8 cellular contexts compared by ENCODE assay signal in genomic region chr2:43228341-43228751, GRCh38. TPM values are rescaled to one million over a fixed set of nuclear protein-coding genes. Genes with fewer than 3 reads are reported as not detected.
A peak's percentile ranks its signal among the peaks of the same experiment; 100 is the strongest.
DNase-seq lines count a peak whose midpoint lies in the region; ATAC-seq, FAIRE-seq and TF ChIP-seq lines count a peak whose summit lies in the region.

No MANE protein-coding gene starts in this region.

- H2BK20ac ChIP-seq in H1 (ENCODE audit: low read length), result no peak overlapping the region

- H2AK5ac ChIP-seq in H1 (ENCODE audit: low read depth, low read length), result no peak overlapping the region

- peaks cover 8 to 9% of the 10 kb centered on the region in 2 experiments for H4K20me1 ChIP-seq in H1 (replicated peaks in 1 of 2; ENCODE audit: control insufficient read depth in 1 of 2, insufficient read depth in 2 of 2, low read length in 2 of 2)

- peaks cover 17 to 42% of the 10 kb centered on the region in 2 experiments for H3K79me2 ChIP-seq in H1 (ENCODE audit: control insufficient read depth in 1 of 2, insufficient read depth in 2 of 2, low read length in 2 of 2)

- no peak overlapping the region for H4K91ac ChIP-seq in H1 (replicated peaks; ENCODE audit: insufficient read length, low read length)

- H3K56ac ChIP-seq in H1 (replicated peaks; ENCODE audit: insufficient read length, low read depth, low read length), result no peak overlapping the region

- intact Hi-C loops in CD8-positive, alpha-beta T cell (cut with DNase I, micrococcal nuclease), result loop anchor here (1.0 to 5.0 kb wide), 5 partner anchors 8 to 400 kb away; no protein-coding TSS in a partner anchor
- intact Hi-C loops in pancreas (cut with DNase I), result loop anchor here in 1 of 3 donors (5.0 to 10.0 kb wide), 2 partner anchors 94 to 251 kb away; no protein-coding TSS in a partner anchor

- H3K36me3 ChIP-seq in CD8-positive, alpha-beta T cell (ENCODE audit: insufficient read depth, low read length), result peaks cover 23% of the 10 kb centered on the region
- peaks cover 2 to 22% (median 14%) of the 10 kb centered on the region in 4 experiments; a peak in 6 of 8 replicates for H3K36me3 ChIP-seq in H1 (ENCODE audit: control insufficient read depth in 2 of 4, insufficient read depth in 4 of 4, low read length in 3 of 4)
- peaks cover 0 to 30% (median 10%) of the 10 kb centered on the region in 3 donors for H3K36me3 ChIP-seq in pancreas

- WGBS in H1 (ENCODE audit: extremely low coverage in 1 of 2, insufficient coverage in 1 of 2, insufficient read length in 1 of 2, insufficient replicate concordance in 2 of 2, low coverage in 1 of 2, low lambda C conversion rate in 2 of 2, missing lambda C conversion rate in 1 of 2), 2 experiments, result 94% methylated on average over 2 of the region's 2 CpGs; no CpG with 5 or more reads in 1 of the 2 experiments
- 13 to 20% methylated on average over 2 of the region's 2 CpGs for WGBS in pancreas, 2 donors

- H3K4me3 Mint-ChIP-seq in CD8-positive, alpha-beta T cell, result peak overlapping the region; percentile 96

- POLR2A ChIA-PET in CD8-positive, alpha-beta T cell (lab: Charles Lee), result interaction anchor here (1.0 to 18.1 kb wide), 14 partner anchors 9 to 418 kb away, joined by 3 to 1192 read pairs (median 4); no protein-coding TSS in a partner anchor
- POLR2A ChIA-PET in H1 (lab: Charles Lee; ENCODE audit: partially characterized antibody), result interaction anchor here (1.2 to 2.5 kb wide), 5 partner anchors 11 to 256 kb away, joined by 6 to 32 read pairs (median 16); no protein-coding TSS in a partner anchor

- H2BK5ac ChIP-seq in H1 (ENCODE audit: low read depth, low read length), result no peak overlapping the region

- no peak for ATAC-seq in CD8-positive, alpha-beta T cell
- no peak for ATAC-seq in pancreas
- no peak for ATAC-seq in activated naive CD4-positive, alpha-beta T cell treated with anti-CD3 and anti-CD28 coated beads, Interleukin-2, amount 50 U/mL, for 72 hours

- H3K4me2 ChIP-seq in H1 (ENCODE audit: insufficient read depth in 1 of 2, low read depth in 2 of 2, low read length in 2 of 2), result peak overlapping the region; percentile 80 to 81; a peak in 2 of 4 replicates

- no peak overlapping the region for H3K23ac ChIP-seq in H1 (ENCODE audit: insufficient read length)

- no peak overlapping the region for H3K14ac ChIP-seq in H1 (ENCODE audit: insufficient read length)

- peaks cover 23% of the 10 kb centered on the region for H3K4me1 Mint-ChIP-seq in CD8-positive, alpha-beta T cell (ENCODE audit: low read depth)

- no peaks in the 10 kb centered on the region for H3K9me3 Mint-ChIP-seq in CD8-positive, alpha-beta T cell
- H3K9me3 Mint-ChIP-seq in activated naive CD4-positive, alpha-beta T cell treated with anti-CD3 and anti-CD28 coated beads, Interleukin-2, amount 50 U/mL, for 72 hours, result no peaks in the 10 kb centered on the region

- H2BK120ac ChIP-seq in H1 (replicated peaks; ENCODE audit: low read depth, low read length), result no peak overlapping the region

- H4K8ac ChIP-seq in H1 (ENCODE audit: extremely low read depth, insufficient read depth, low read length), result no peak overlapping the region

- peak overlapping the region; percentile 92 for H3K27ac ChIP-seq in CD8-positive, alpha-beta T cell (ENCODE audit: low read depth, low read length)
- H3K27ac ChIP-seq in H1 (ENCODE audit: low read depth, low read length) (no peak overlapping the region), pancreas (peak overlapping the region; percentile 86 to 98 (median 96))

- H3K4me3 ChIP-seq in CD8-positive, alpha-beta T cell (ENCODE audit: low read depth, low read length), result peak overlapping the region; percentile 86
- no peak overlapping the region for H3K4me3 ChIP-seq in H1 (ENCODE audit: extremely low read depth in 1 of 4, insufficient read depth in 2 of 4, low read depth in 3 of 4, low read length in 4 of 4)
- H3K4me3 ChIP-seq in pancreas, result peak overlapping the region in 2 of 4 donors; percentile 87 to 98

- H3K9ac ChIP-seq in H1 (replicated peaks in 1 of 4; ENCODE audit: extremely low read depth in 1 of 4, low read depth in 3 of 4, low read length in 3 of 4), result no peak overlapping the region

- FAIRE-seq in H1 (lab: Jason Lieb, UNC), result no peak
- no peak for FAIRE-seq in pancreas (lab: Jason Lieb, UNC)

- TF ChIP-seq RAD21 in H1 (IDR thresholded peaks at IDR 0.05 in 1 of 2, conservative IDR thresholded peaks at IDR 0.05 in 1 of 2; ENCODE audit: low read depth in 2 of 2, low read length in 2 of 2), result no peak

- H2BK15ac ChIP-seq in H1 (ENCODE audit: low read length), result no peak overlapping the region

- H3K9me3 ChIP-seq in CD8-positive, alpha-beta T cell (ENCODE audit: low read length), result no peaks in the 10 kb centered on the region
- H3K9me3 ChIP-seq in H1 (ENCODE audit: insufficient read depth in 2 of 2, low read depth in 1 of 2, low read length in 1 of 2) (no peaks in the 10 kb centered on the region), pancreas (no peaks in the 10 kb centered on the region)

- H3K27me3 Mint-ChIP-seq in CD8-positive, alpha-beta T cell (ENCODE audit: low read depth), result no peaks in the 10 kb centered on the region

- CTCF ChIA-PET in CD8-positive, alpha-beta T cell (lab: Charles Lee), result interaction anchor here (0.8 to 22.9 kb wide), 29 partner anchors 8 to 368 kb away, joined by 3 to 666 read pairs (median 12); no protein-coding TSS in a partner anchor
- CTCF ChIA-PET in H1 (lab: Charles Lee; ENCODE audit: partially characterized antibody), result interaction anchor here (0.7 to 7.4 kb wide), 64 partner anchors 8 to 1904 kb away, joined by 3 to 101 read pairs (median 7); no protein-coding TSS in a partner anchor

- H3K27me3 ChIP-seq in CD8-positive, alpha-beta T cell (ENCODE audit: insufficient read depth, low read length), result no peaks in the 10 kb centered on the region
- H3K27me3 ChIP-seq in H1 (replicated peaks in 1 of 4; ENCODE audit: control insufficient read depth in 3 of 4, extremely low read depth in 1 of 4, insufficient read depth in 3 of 4, low read length in 3 of 4) (no peaks in the 10 kb centered on the region), pancreas (no peaks in the 10 kb centered on the region)

- peak overlapping the region; percentile 94 for H3K27ac Mint-ChIP-seq in CD8-positive, alpha-beta T cell
- peak overlapping the region in 1 of 2 donors; percentile 88 for H3K27ac Mint-ChIP-seq in activated naive CD4-positive, alpha-beta T cell treated with anti-CD3 and anti-CD28 coated beads, Interleukin-2, amount 50 U/mL, for 72 hours

- peaks cover 57% of the 10 kb centered on the region for H3K36me3 Mint-ChIP-seq in CD8-positive, alpha-beta T cell
- peaks cover 11 to 12% of the 10 kb centered on the region in 2 donors for H3K36me3 Mint-ChIP-seq in activated naive CD4-positive, alpha-beta T cell treated with anti-CD3 and anti-CD28 coated beads, Interleukin-2, amount 50 U/mL, for 72 hours

- no peak for DNase-seq in CD8-positive, alpha-beta T cell
- peak; percentile 61 for DNase-seq in OCI-M1 (lab: John Stamatoyannopoulos, UW)
- DNase-seq in H1 (ENCODE audit: low read depth in 1 of 2, low spot score in 2 of 2), result no peak
- DNase-seq in pancreas, result peak in 1 of 6 donors; percentile 21
- DNase-seq in NOMO-1 (lab: John Stamatoyannopoulos, UW; ENCODE audit: unreplicated experiment in 2 of 2), result no peak
- no peak for DNase-seq in NCI-H2227 treated with DMSO at 0.1 percent for 48 hours (lab: John Stamatoyannopoulos, UW)
- no peak for DNase-seq in activated naive CD4-positive, alpha-beta T cell treated with anti-CD3 and anti-CD28 coated beads, Interleukin-2, amount 50 U/mL, for 72 hours (ENCODE audit: low spot score in 2 of 2)
- no peak for DNase-seq in hepatic stellate cell (ENCODE audit: low spot score)

- peak overlapping the region; percentile 18; the same call in 1 of the 2 replicates for H2BK12ac ChIP-seq in H1 (ENCODE audit: low read depth, low read length)

- no peaks in the 10 kb centered on the region; the same call in 1 of the 2 replicates for H3K79me1 ChIP-seq in H1 (ENCODE audit: low read depth, low read length)

- peaks cover 3% of the 10 kb centered on the region; the same call in 1 of the 2 replicates for H3K23me2 ChIP-seq in H1 (ENCODE audit: low read depth, low read length)

- peak overlapping the region; percentile 79 for H3K4ac ChIP-seq in H1 (replicated peaks; ENCODE audit: insufficient read length, low read depth, low read length)

- no peak overlapping the region for H2AFZ ChIP-seq in H1 (ENCODE audit: low read length)

- H3K4me1 ChIP-seq in CD8-positive, alpha-beta T cell (ENCODE audit: insufficient read depth, low read length), result peaks cover 23% of the 10 kb centered on the region
- peaks cover 5 to 16% (median 9%) of the 10 kb centered on the region in 4 experiments; a peak in 5 of 7 replicates for H3K4me1 ChIP-seq in H1 (replicated peaks in 1 of 4; ENCODE audit: control insufficient read depth in 3 of 4, insufficient read depth in 4 of 4, low read length in 3 of 4)
- peaks cover 17 to 21% (median 19%) of the 10 kb centered on the region in 3 donors for H3K4me1 ChIP-seq in pancreas

- no peak for TF ChIP-seq CTCF in CD8-positive, alpha-beta T cell (IDR thresholded peaks at IDR 0.05)
- TF ChIP-seq CTCF in H1 (IDR thresholded peaks at IDR 0.05; ENCODE audit: control extremely low read depth in 1 of 3, insufficient read depth in 1 of 3, low read depth in 1 of 3, low read length in 3 of 3) (no peak), pancreas (IDR thresholded peaks at IDR 0.05) (no peak)

- no peak for TF ChIP-seq POLR2A in H1 (IDR thresholded peaks at IDR 0.05; ENCODE audit: control extremely low read depth in 1 of 2, low read depth in 2 of 2, low read length in 2 of 2)

- TF ChIP-seq EP300 in H1 (IDR thresholded peaks at IDR 0.05; ENCODE audit: borderline replicate concordance in 1 of 2, low read depth in 2 of 2, low read length in 2 of 2), result no peak

- no peak overlapping the region for H4K5ac ChIP-seq in H1 (ENCODE audit: insufficient read length, low read depth, low read length)

- H3K18ac ChIP-seq in H1 (ENCODE audit: extremely low read depth, low read length), result peak overlapping the region; percentile 68; the same call in 1 of the 2 replicates

TF ChIP-seq in H1, 55 proteins besides CTCF, POLR2A, EP300 and RAD21 (continues in another document):
- TF ChIP-seq FOSL1 (IDR thresholded peaks at IDR 0.05; ENCODE audit: insufficient read depth, low read depth, low read length) (no peak), YY1 (IDR thresholded peaks at IDR 0.05; ENCODE audit: low read depth, low read length) (no peak)

RNA-seq across cellular contexts. Expression of gene ZFP36L2, which starts 1.9 kb away (rescaled TPM):
- total RNA-seq in CD8-positive, alpha-beta T cell, result 1,000 to 10,000 TPM; 1,270 to 1,311 TPM
- 102 and 109 TPM in 2 replicates for total RNA-seq in H1 (2021; fragmentation: NEBNext Ultra II Directional; extraction: Animal tissue kit (Norgen Biotek cat#: 25700))
- polyA plus RNA-seq in H1 (2011; rRNA removed), result 13.4 and 15.6 TPM in 2 replicates
- 10.6 TPM for polyA plus RNA-seq in H1 (2011; cell fraction: cytosol; rRNA removed)
- polyA plus RNA-seq in H1 (2011; cell fraction: nucleus; rRNA removed), result 10.7 TPM
- 31.8 to 48.4 TPM (median 38.8 TPM) in 4 replicates for polyA plus RNA-seq in H1 (2012, experiment 1 of 2)
- 44.9 TPM for polyA plus RNA-seq in H1 (2012, experiment 2 of 2)
- polyA plus RNA-seq in H1 (2013, experiment 1 of 2), result 57.0 TPM
- polyA plus RNA-seq in H1 (2013, experiment 2 of 2), result 62.5 TPM
- polyA minus RNA-seq in H1 (2011; rRNA and poly(A)+ RNA removed), result 4.5 and 4.8 TPM in 2 replicates
- 29.6 TPM for polyA minus RNA-seq in H1 (2011; cell fraction: cytosol; rRNA and poly(A)+ RNA removed)
- polyA minus RNA-seq in H1 (2011; cell fraction: nucleus; rRNA and poly(A)+ RNA removed), result 20.3 TPM
- 100 to 1,000 TPM in 1 of 6 donors, 10 to 100 TPM in 5; 36.8 to 117 (median 64.8) TPM for total RNA-seq in pancreas
- 10 to 100 TPM; 44.4 to 52.6 TPM for polyA plus RNA-seq in pancreas
- 10 to 100 TPM; 27.3 to 70.4 TPM for total RNA-seq in activated naive CD4-positive, alpha-beta T cell treated with anti-CD3 and anti-CD28 coated beads, Interleukin-2, amount 50 U/mL, for 72 hours

Comparison
In these comparisons a context has a peak if more than half of its experiments do, and no peak if none do; other contexts are left out.
1. RNA of gene ZFP36L2, which starts 1.9 kb away (total RNA-seq): 1,270 to 1,311 TPM in CD8-positive, alpha-beta T cell; 102 to 109 TPM in H1, 36.8 to 117 TPM in pancreas and 27.3 to 70.4 TPM in activated naive CD4-positive, alpha-beta T cell treated with anti-CD3 and anti-CD28 coated beads, Interleukin-2, amount 50 U/mL, for 72 hours; every median in the first group is over 10 times any median in the second.